ENCODE assay signal across 8 cellular contexts in genomic region chr10:35635576-35635975, GRCh38. TPM values are rescaled to one million over a fixed set of nuclear protein-coding genes. Genes with fewer than 3 reads are reported as not detected.
DNase-seq lines count a peak whose midpoint lies in the region; ATAC-seq and TF ChIP-seq lines count a peak whose summit lies in the region.

No MANE protein-coding gene starts in this region.

- peak; percentile 13 for DNase-seq in COR-L47 (lab: John Stamatoyannopoulos, UW)
- DNase-seq in NCI-H82 (lab: John Stamatoyannopoulos, UW), result peak; percentile 82
- peak in 1 of 2 donors; percentile 64 for DNase-seq in activated naive CD4-positive, alpha-beta T cell treated with anti-CD3 and anti-CD28 coated beads, Interleukin-2, amount 50 U/mL, for 72 hours (ENCODE audit: low spot score in 2 of 2)
- peak in 1 of 2 donors; percentile 48 for DNase-seq in heart right ventricle
- peak; percentile 65 for DNase-seq in renal cortical epithelial cell (ENCODE audit: low read depth)
- no peak for DNase-seq in foreskin melanocyte

- 11 to 12% methylated on average over 6 of the region's 6 CpGs for WGBS in heart right ventricle, 2 donors

- H3K9me3 Mint-ChIP-seq in activated naive CD4-positive, alpha-beta T cell treated with anti-CD3 and anti-CD28 coated beads, Interleukin-2, amount 50 U/mL, for 72 hours, result no peaks in the 10 kb centered on the region

- H3K4me3 ChIP-seq in heart right ventricle, result no peak overlapping the region

- intact Hi-C loops in heart right ventricle (cut with DNase I), result loop anchor here (1.0 to 10.0 kb wide), 16 partner anchors 279 to 1249 kb away; no protein-coding TSS in a partner anchor

- no peaks in the 10 kb centered on the region for H3K36me3 Mint-ChIP-seq in activated naive CD4-positive, alpha-beta T cell treated with anti-CD3 and anti-CD28 coated beads, Interleukin-2, amount 50 U/mL, for 72 hours

- H3K4me1 ChIP-seq in heart right ventricle, result peaks cover 3 to 41% (median 24%) of the 10 kb centered on the region in 9 donors

- ATAC-seq in GM18870 (IDR thresholded peaks at IDR 0.05; ENCODE audit: unreplicated experiment), result peak; percentile 78
- peak; percentile 72 for ATAC-seq in HG03442 (IDR thresholded peaks at IDR 0.05; ENCODE audit: unreplicated experiment)
- ATAC-seq in activated naive CD4-positive, alpha-beta T cell treated with anti-CD3 and anti-CD28 coated beads, Interleukin-2, amount 50 U/mL, for 72 hours, result peak; percentile 66 to 77
- peak; percentile 27 to 74 (median 65) for ATAC-seq in heart right ventricle

- no peak overlapping the region for H3K27ac Mint-ChIP-seq in activated naive CD4-positive, alpha-beta T cell treated with anti-CD3 and anti-CD28 coated beads, Interleukin-2, amount 50 U/mL, for 72 hours

- H3K27me3 ChIP-seq in heart right ventricle, result peaks cover 0 to 46% (median 0%) of the 10 kb centered on the region in 7 donors

- no peaks in the 10 kb centered on the region for H3K9me3 ChIP-seq in heart right ventricle

- H3K36me3 ChIP-seq in heart right ventricle, result peaks cover 0 to 7% (median 0%) of the 10 kb centered on the region in 9 donors

- no peak overlapping the region for H3K27ac ChIP-seq in heart right ventricle

- peak; percentile 85 to 98 (median 90) for TF ChIP-seq CTCF in heart right ventricle (IDR thresholded peaks at IDR 0.05)

RNA-seq across cellular contexts. Expression of gene FZD8, which starts 6.5 kb away (rescaled TPM):
- under 1 TPM; 0.14 to 0.18 TPM for total RNA-seq in activated naive CD4-positive, alpha-beta T cell treated with anti-CD3 and anti-CD28 coated beads, Interleukin-2, amount 50 U/mL, for 72 hours
- total RNA-seq in heart right ventricle, result 10 to 100 TPM in 3 of 10 donors, 1 to 10 TPM in 7; 3.0 to 19.5 (median 6.4) TPM
- 1 to 10 TPM; 1.7 to 4.8 TPM for polyA plus RNA-seq in heart right ventricle
- total RNA-seq in renal cortical epithelial cell, result 8.9 and 15.8 TPM in 2 replicates

RNA-seq across cellular contexts. Expression of gene GJD4, which starts 30.4 kb away (rescaled TPM):
- not detected for total RNA-seq in activated naive CD4-positive, alpha-beta T cell treated with anti-CD3 and anti-CD28 coated beads, Interleukin-2, amount 50 U/mL, for 72 hours
- total RNA-seq in heart right ventricle, result not detected
- polyA plus RNA-seq in heart right ventricle, result under 1 TPM in 1 of 2 donors, not detected in 1; 0.03 TPM
- not detected in 2 replicates for total RNA-seq in renal cortical epithelial cell
